8 cellular contexts compared by ENCODE assay signal in the genomic region with DNA sequence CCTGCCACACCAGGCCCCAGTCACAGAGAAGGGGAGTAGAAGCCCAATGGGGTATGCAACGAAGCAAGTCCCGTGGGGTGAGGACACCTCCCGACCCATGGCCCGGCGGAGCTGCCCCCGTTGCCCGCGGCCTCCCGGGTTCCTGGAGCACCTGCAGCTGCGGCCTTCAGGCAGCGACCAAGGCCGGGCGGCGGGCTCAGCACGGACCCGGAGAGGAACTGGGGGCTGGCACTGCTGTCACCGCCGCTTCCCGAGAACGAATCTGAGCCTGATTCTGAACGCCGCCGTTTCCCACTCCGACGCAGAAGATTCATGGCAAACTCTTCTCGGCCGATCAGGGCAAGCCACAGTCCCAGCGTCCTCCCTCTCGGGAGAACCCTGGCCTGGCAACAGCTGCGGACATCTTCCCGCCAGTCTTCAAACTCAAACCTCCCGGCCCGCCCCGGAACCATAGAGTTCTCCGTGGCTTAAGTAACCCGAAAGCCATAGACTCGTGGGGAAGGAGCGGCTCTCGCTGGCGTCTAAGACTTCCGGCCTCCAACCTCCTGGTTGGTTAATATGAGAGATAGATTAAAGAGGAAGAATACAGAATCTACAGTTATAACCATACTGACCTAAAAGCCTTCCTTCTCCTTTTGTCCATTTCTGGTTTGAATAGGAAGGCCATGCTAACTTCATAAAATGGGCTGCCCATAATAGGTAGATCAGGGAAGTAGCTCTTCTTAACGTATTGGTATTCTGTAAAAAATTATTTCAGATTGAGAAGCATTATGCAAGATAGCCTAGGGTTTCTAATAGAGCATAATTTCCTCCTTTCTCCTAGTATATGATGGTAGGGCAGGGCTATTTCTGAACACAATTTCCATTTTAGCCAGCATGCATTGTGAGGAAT. TPM values are rescaled to one million over a fixed set of nuclear protein-coding genes. Genes with fewer than 3 reads are reported as not detected.
A peak's percentile ranks its signal among the peaks of the same experiment; 100 is the strongest.
DNase-seq lines count a peak whose midpoint lies in the region; ATAC-seq and TF ChIP-seq lines count a peak whose summit lies in the region.

Gene POLQ (minus strand): TSS at position 425 of the 892 bp plus-strand sequence. CDS start 111 bp downstream, at position 314.

- peak; percentile 85 for ATAC-seq in HG03196 (IDR thresholded peaks at IDR 0.05; ENCODE audit: unreplicated experiment)
- peak; percentile 91 for ATAC-seq in activated B cell treated with CpG ODN at 0.5 μM for 24 hours (ENCODE audit: low read depth)

- TF ChIP-seq POLR2A in GM18951 (IDR thresholded peaks at IDR 0.05; ENCODE audit: extremely low read depth, insufficient read depth, insufficient read length), result peak; percentile 77

- peaks cover 31% of the 10 kb centered on the region for H3K4me1 Mint-ChIP-seq in activated B cell treated with CpG ODN at 0.5 μM for 24 hours

- H3K36me3 Mint-ChIP-seq in activated B cell treated with CpG ODN at 0.5 μM for 24 hours (ENCODE audit: low read depth), result peaks cover 7% of the 10 kb centered on the region

- intact Hi-C loops in activated B cell treated with CpG ODN at 0.5 μM for 24 hours (cut with micrococcal nuclease), result loop anchor here (1.0 to 5.0 kb wide), 24 partner anchors 91 to 1943 kb away; partner anchors contain the start of genes DTX3L, EAF2, FAM162A and GOLGB1

- POLR2A ChIA-PET in activated B cell treated with CpG ODN at 0.5 μM for 24 hours (lab: Charles Lee), result interaction anchor here (0.8 to 4.1 kb wide), 13 partner anchors 115 to 1656 kb away, joined by 3 to 42 read pairs (median 4); partner anchors contain the start of genes EAF2, FAM162A, GOLGB1 and HCLS1

- in situ Hi-C loops in GM18951 (cut with MboI; ENCODE audit: low sequenced_read_pairs, unreplicated experiment), result loop anchor here (25.0 kb wide), 1 partner anchor 541 kb away; no protein-coding TSS in a partner anchor

- peak within 1 kb of the TSS; percentile 95 for H3K27ac Mint-ChIP-seq in activated B cell treated with CpG ODN at 0.5 μM for 24 hours

- H3K4me3 Mint-ChIP-seq in activated B cell treated with CpG ODN at 0.5 μM for 24 hours, result peak within 1 kb of the TSS; percentile 90

- H3K27me3 Mint-ChIP-seq in activated B cell treated with CpG ODN at 0.5 μM for 24 hours, result no peaks in the 10 kb centered on the region

- TF ChIP-seq CTCF in activated B cell treated with CpG ODN at 0.5 μM for 24 hours (IDR thresholded peaks at IDR 0.05), result no peak

- H3K9me3 Mint-ChIP-seq in activated B cell treated with CpG ODN at 0.5 μM for 24 hours, result no peaks in the 10 kb centered on the region

- DNase-seq in AG08395 (ENCODE audit: low spot score) (peak; percentile 95), NCI-H345 (lab: John Stamatoyannopoulos, UW) (peak; percentile 91), activated B cell treated with CpG ODN at 0.5 μM for 24 hours (peak; percentile 74), iris pigment epithelial cell (ENCODE audit: low read depth) (peak; percentile 98)
- DNase-seq in central memory CD4-positive, alpha-beta T cell, result peak; percentile 85
- DNase-seq in stimulated activated CD4-positive, alpha-beta T cell treated with anti-CD3 and anti-CD28 coated beads, Interleukin-12 subunit alpha, Interleukin-12 subunit beta, amount 100 ng/mL, for 24 hours (ENCODE audit: low read depth in 2 of 2), result peak; percentile 77 to 81

- CTCF ChIA-PET in activated B cell treated with CpG ODN at 0.5 μM for 24 hours (lab: Charles Lee), result interaction anchor here (1.3 to 4.0 kb wide), 9 partner anchors 307 to 1483 kb away, joined by 4 to 31 read pairs (median 9); partner anchors contain the start of genes FAM162A, MIX23 and SEMA5B

RNA-seq across cellular contexts. Expression of gene POLQ, which starts in this region (rescaled TPM):
- 1.4 and 2.7 TPM in 2 replicates for total RNA-seq in activated B cell treated with CpG ODN at 0.5 μM for 24 hours

Comparison
In these comparisons a context has a peak if more than half of its experiments do, and no peak if none do; other contexts are left out.
1. Peak in every context shown above with its lines: DNase-seq and ATAC-seq.